17 cellular contexts compared by ENCODE assay signal in the genomic region with DNA sequence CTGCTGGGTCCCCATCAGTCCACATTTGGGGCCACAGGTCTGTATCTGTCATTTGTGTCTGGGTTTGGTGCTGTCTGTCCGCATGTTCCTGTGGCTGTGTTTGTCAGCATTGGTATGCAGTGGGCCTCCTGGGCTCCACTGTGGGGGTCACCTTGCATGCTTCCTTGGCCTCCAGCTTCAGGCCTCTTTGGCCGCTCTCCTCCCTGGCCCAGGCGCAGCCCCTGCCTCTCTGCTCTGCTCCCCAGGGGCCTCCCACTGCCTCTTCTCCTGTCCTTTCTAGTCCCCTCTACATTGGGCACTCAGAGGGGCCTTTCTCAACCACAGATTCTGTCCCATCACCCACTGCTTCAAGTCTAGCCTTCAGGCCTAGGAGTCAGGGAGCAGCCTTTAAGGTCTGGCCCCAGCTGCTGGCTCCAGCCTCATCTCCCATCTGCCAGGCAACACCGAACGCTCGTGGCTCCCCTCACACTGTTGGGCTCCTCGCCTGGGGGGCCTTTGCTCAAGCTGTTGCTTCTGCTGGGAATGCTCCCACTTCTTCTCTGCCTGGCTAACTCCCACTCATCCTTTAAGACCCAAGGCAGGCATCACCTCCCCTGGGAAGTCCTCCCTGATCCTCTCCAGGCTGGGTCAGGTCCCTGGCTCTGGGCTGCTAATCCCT. TPM values are rescaled to one million over a fixed set of nuclear protein-coding genes. Genes with fewer than 3 reads are reported as not detected.
DNase-seq lines count a peak whose midpoint lies in the region; ATAC-seq and TF ChIP-seq lines count a peak whose summit lies in the region.
"Had no signal": no experiment of that assay in that cellular context is flagged by ENCODE, and none has a peak within 500 bp of the region (broad histone marks: within the 10 kb centered on the region; RNA-seq: fewer than 3 reads in every experiment).

No MANE protein-coding gene starts in this region.

- WGBS in psoas muscle, 3 donors = 77 to 81% (median 80%) methylated on average over 7 of the region's 7 CpGs

- H3K27ac ChIP-seq in thoracic aorta = peak overlapping the region; percentile 29 to 51
- no peak overlapping the region for H3K27ac ChIP-seq in psoas muscle

- intact Hi-C loops in dendritic cell treated with granulocyte-macrophage colony-stimulating factor and Interleukin-4, amounts not matched to agents 40 ng/mL and 50 ng/mL, for 4 days (cut with micrococcal nuclease) = no loop called here
- intact Hi-C loops in psoas muscle (cut with DNase I) = no loop called here

- H3K27me3 ChIP-seq in thoracic aorta (replicated peaks; ENCODE audit: insufficient read depth) (no peaks in the 10 kb centered on the region), psoas muscle (ENCODE audit: insufficient read depth in 3 of 3, low read length in 2 of 3) (no peaks in the 10 kb centered on the region)
- H3K27me3 ChIP-seq: MG63 had no signal

- H3K36me3 ChIP-seq in thoracic aorta (peaks cover 8% of the 10 kb centered on the region), psoas muscle (ENCODE audit: insufficient read depth in 1 of 2, low read depth in 1 of 2) (peaks cover 0 to 15% of the 10 kb centered on the region in 2 donors)
- H3K36me3 ChIP-seq: MG63 had no signal

- no peak overlapping the region for H3K4me3 ChIP-seq in thoracic aorta
- H3K4me3 ChIP-seq in psoas muscle = no peak overlapping the region
- H3K4me3 ChIP-seq: MG63 had no signal

- no peaks in the 10 kb centered on the region for H3K27me3 Mint-ChIP-seq in stimulated activated naive CD8-positive, alpha-beta T cell treated with anti-CD3 and anti-CD28 coated beads, Interleukin-15, amount 100 ng/mL, for 72 hours
- no peaks in the 10 kb centered on the region for H3K27me3 Mint-ChIP-seq in dendritic cell treated with granulocyte-macrophage colony-stimulating factor and Interleukin-4, amounts not matched to agents 40 ng/mL and 50 ng/mL, for 4 days
- H3K27me3 Mint-ChIP-seq in nephron progenitor cell (ENCODE audit: low read depth, poor library complexity) = no peaks in the 10 kb centered on the region
- H3K27me3 Mint-ChIP-seq: CD4-positive, alpha-beta memory T cell had no signal

- no peak for DNase-seq in stimulated activated naive CD8-positive, alpha-beta T cell treated with anti-CD3 and anti-CD28 coated beads, Interleukin-15, amount 100 ng/mL, for 72 hours
- no peak for DNase-seq in stimulated activated naive CD8-positive, alpha-beta T cell treated with anti-CD3 and anti-CD28 coated beads, Interleukin-15, Interleukin-2, amounts not matched to agents 100 U/mL and 50 U/mL, for 24 hours
- DNase-seq in nephron progenitor cell (no peak), thoracic aorta (ENCODE audit: low spot score) (no peak), psoas muscle (no peak), cerebellar nuclear complex (lab: John Stamatoyannopoulos, UW) (no peak)
- DNase-seq: ACHN; CD4-positive, alpha-beta memory T cell; MG63; NCI-H1105; NCI-H187 treated with DMSO at 0.1 percent for 48 hours; NCI-H446 treated with DMSO at 0.1 percent for 48 hours; NCI-H748 treated with DMSO at 0.1 percent for 48 hours had no signal

- H3K9me3 Mint-ChIP-seq in stimulated activated naive CD8-positive, alpha-beta T cell treated with anti-CD3 and anti-CD28 coated beads, Interleukin-15, amount 100 ng/mL, for 72 hours = no peaks in the 10 kb centered on the region
- H3K9me3 Mint-ChIP-seq in dendritic cell treated with granulocyte-macrophage colony-stimulating factor and Interleukin-4, amounts not matched to agents 40 ng/mL and 50 ng/mL, for 4 days = no peaks in the 10 kb centered on the region
- H3K9me3 Mint-ChIP-seq in nephron progenitor cell = no peaks in the 10 kb centered on the region
- H3K9me3 Mint-ChIP-seq: CD4-positive, alpha-beta memory T cell had no signal

- H3K9me3 ChIP-seq in thoracic aorta (no peaks in the 10 kb centered on the region), psoas muscle (no peaks in the 10 kb centered on the region)
- H3K9me3 ChIP-seq: MG63 had no signal

- H3K4me1 ChIP-seq in thoracic aorta (ENCODE audit: control insufficient read depth in 1 of 2, low read depth in 2 of 2) = peaks cover 17 to 90% of the 10 kb centered on the region in 2 donors
- peaks cover 3% of the 10 kb centered on the region for H3K4me1 ChIP-seq in psoas muscle

- H3K4me1 Mint-ChIP-seq in stimulated activated naive CD8-positive, alpha-beta T cell treated with anti-CD3 and anti-CD28 coated beads, Interleukin-15, amount 100 ng/mL, for 72 hours = peaks cover 23% of the 10 kb centered on the region
- peaks cover 19% of the 10 kb centered on the region for H3K4me1 Mint-ChIP-seq in dendritic cell treated with granulocyte-macrophage colony-stimulating factor and Interleukin-4, amounts not matched to agents 40 ng/mL and 50 ng/mL, for 4 days (ENCODE audit: low read depth)
- peaks cover 60% of the 10 kb centered on the region for H3K4me1 Mint-ChIP-seq in nephron progenitor cell

- peaks cover 86% of the 10 kb centered on the region for H3K36me3 Mint-ChIP-seq in dendritic cell treated with granulocyte-macrophage colony-stimulating factor and Interleukin-4, amounts not matched to agents 40 ng/mL and 50 ng/mL, for 4 days (ENCODE audit: low read depth)
- H3K36me3 Mint-ChIP-seq in nephron progenitor cell (ENCODE audit: low read depth) = peaks cover 21% of the 10 kb centered on the region

- H3K4me3 Mint-ChIP-seq in stimulated activated naive CD8-positive, alpha-beta T cell treated with anti-CD3 and anti-CD28 coated beads, Interleukin-15, amount 100 ng/mL, for 72 hours = no peak overlapping the region
- H3K4me3 Mint-ChIP-seq in dendritic cell treated with granulocyte-macrophage colony-stimulating factor and Interleukin-4, amounts not matched to agents 40 ng/mL and 50 ng/mL, for 4 days = no peak overlapping the region
- H3K4me3 Mint-ChIP-seq in nephron progenitor cell = no peak overlapping the region

- no peak for TF ChIP-seq CTCF in nephron progenitor cell (IDR thresholded peaks at IDR 0.05)
- no peak for TF ChIP-seq CTCF in thoracic aorta (IDR thresholded peaks at IDR 0.05)
- no peak for TF ChIP-seq CTCF in psoas muscle (IDR thresholded peaks at IDR 0.05)

- peak overlapping the region; percentile 23 to 36 for H3K27ac Mint-ChIP-seq in stimulated activated naive CD8-positive, alpha-beta T cell treated with anti-CD3 and anti-CD28 coated beads, Interleukin-15, amount 100 ng/mL, for 72 hours
- H3K27ac Mint-ChIP-seq in dendritic cell treated with granulocyte-macrophage colony-stimulating factor and Interleukin-4, amounts not matched to agents 40 ng/mL and 50 ng/mL, for 4 days = peak overlapping the region; percentile 39
- H3K27ac Mint-ChIP-seq in nephron progenitor cell = peak overlapping the region; percentile 87

- no peak for ATAC-seq in stimulated activated naive CD8-positive, alpha-beta T cell treated with anti-CD3 and anti-CD28 coated beads, Interleukin-15, amount 100 ng/mL, for 72 hours
- no peak for ATAC-seq in stimulated activated naive CD8-positive, alpha-beta T cell treated with anti-CD3 and anti-CD28 coated beads, Interleukin-15, Interleukin-2, amounts not matched to agents 100 U/mL and 50 U/mL, for 24 hours
- ATAC-seq in thoracic aorta (ENCODE audit: insufficient number of reproducible peaks, low FRiP score, low read depth) (no peak), psoas muscle (no peak), HG02678 (IDR thresholded peaks at IDR 0.05; ENCODE audit: unreplicated experiment) (no peak)

RNA-seq across cellular contexts. Expression of a gene that starts 14.6 kb away (rescaled TPM):
- total RNA-seq in thoracic aorta (10 to 100 TPM; 25.3 to 55.4 TPM), psoas muscle (10 to 100 TPM; 15.2 to 20.9 (median 17.8) TPM)
- polyA plus RNA-seq in psoas muscle = 1 to 10 TPM; 6.5 to 8.7 (median 8.0) TPM

RNA-seq across cellular contexts. Expression of a gene that starts 50.0 kb away (rescaled TPM):
- under 1 TPM; 0.54 to 0.71 TPM for total RNA-seq in thoracic aorta
- not detected for total RNA-seq in psoas muscle
- polyA plus RNA-seq in psoas muscle = not detected
- total RNA-seq: CD4-positive, alpha-beta memory T cell; Daoy; H1 had no signal
- polyA plus RNA-seq: CD4-positive, alpha-beta memory T cell; H1 had no signal

Comparison
In these comparisons a context has a peak if more than half of its experiments do, and no peak if none do; other contexts are left out.
1. H3K27ac Mint-ChIP-seq: peak in every context shown above with its lines; median percentile 87 in nephron progenitor cell; 39 in dendritic cell treated with granulocyte-macrophage colony-stimulating factor and Interleukin-4, amounts not matched to agents 40 ng/mL and 50 ng/mL, for 4 days; 30 in stimulated activated naive CD8-positive, alpha-beta T cell treated with anti-CD3 and anti-CD28 coated beads, Interleukin-15, amount 100 ng/mL, for 72 hours.